Comparison of ENCODE assay signal across 34 cellular contexts in the genomic region with DNA sequence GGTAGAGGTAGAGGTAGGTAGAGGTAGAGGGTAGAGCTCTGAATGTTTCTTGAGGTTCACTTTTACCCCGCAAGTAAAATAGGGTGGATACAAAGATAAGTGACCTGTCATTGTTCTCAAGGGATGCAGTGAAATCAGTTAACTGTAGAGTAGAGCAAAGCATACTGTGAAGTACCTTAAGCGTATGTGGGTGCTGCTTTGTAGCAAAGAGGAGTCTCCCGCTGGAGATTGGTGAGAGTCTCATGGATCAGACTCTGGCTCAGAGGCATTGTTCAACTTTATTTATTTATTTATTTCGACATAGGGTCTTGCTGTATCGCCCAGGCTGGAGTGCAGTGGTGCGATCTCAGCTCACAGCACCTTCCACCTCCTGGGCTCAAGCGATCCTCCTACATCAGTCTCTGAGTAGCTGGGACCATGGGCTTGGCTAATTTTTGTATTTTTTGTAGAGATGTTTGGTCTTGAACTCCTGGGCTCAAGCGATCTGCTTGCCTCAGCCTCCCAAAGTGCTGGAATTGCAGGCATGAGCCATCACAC.
"Had no signal": no experiment of that assay in that cellular context is flagged by ENCODE, and none has a peak within 500 bp of the region (broad histone marks: within the 10 kb centered on the region; RNA-seq: fewer than 3 reads in every experiment).

No MANE protein-coding gene starts in this region.

- H3K27ac ChIP-seq: body of pancreas, brain microvascular endothelial cell, breast epithelium, WERI-Rb-1 had no signal

- H3K4me3 ChIP-seq: body of pancreas, breast epithelium had no signal

- H3K9me3 Mint-ChIP-seq: activated B cell treated with CpG ODN at 0.5 μM for 24 hours; activated CD4-positive, alpha-beta memory T cell treated with anti-CD3 and anti-CD28 coated beads for 36 hours; activated CD4-positive, alpha-beta T cell treated with anti-CD3 and anti-CD28 coated beads, Interleukin-2, amount 10 ng/mL, durations not matched to agents 24 days and 14 days; activated CD8-positive, alpha-beta T cell treated with anti-CD3 and anti-CD28 coated beads for 36 hours; activated naive CD4-positive, alpha-beta T cell treated with anti-CD3 and anti-CD28 coated beads, Interleukin-2, amount 10 ng/mL, durations not matched to agents 7 days and 5 days; activated naive CD4-positive, alpha-beta T cell treated with anti-CD3 and anti-CD28 coated beads, Interleukin-2, amount 50 U/mL, for 24 hours; activated naive CD8-positive, alpha-beta T cell treated with anti-CD3 and anti-CD28 coated beads, Interleukin-2, amount 10 ng/mL, durations not matched to agents 7 days and 5 days; activated naive CD8-positive, alpha-beta T cell treated with anti-CD3 and anti-CD28 coated beads, Interleukin-2, amount 50 U/mL, for 24 hours; activated T-cell treated with anti-CD3 and anti-CD28 coated beads, Interleukin-2, amount 50 U/mL, for 24 hours; activated T-helper 1 cell treated with anti-CD3 and anti-CD28 coated beads, Interleukin-12 subunit alpha, Interleukin-12 subunit beta, Interleukin-2, Interleukin-4 antibody, amounts not matched to agents 30 ng/mL and 10 ng/mL and 1 ng/mL, durations not matched to agents 14 hours and 24 hours and 36 hours; activated T-helper 17 cell treated with anti-CD3 and anti-CD28 coated beads, Interleukin-2, amount 50 U/mL, for 72 hours; T-helper 1 cell treated with Interleukin-12 subunit alpha and Interleukin-12 subunit beta and Interleukin-4 antibody, amounts not matched to agents 30 μg/mL and 1 μg/mL, for 36 hours; T-helper 2 cell treated with Interferon-gamma antibody and Interleukin-4, amounts not matched to agents 5 μg/mL and 100 μg/mL, for 36 hours had no signal

- H3K27me3 ChIP-seq: body of pancreas, brain microvascular endothelial cell, breast epithelium had no signal

- ATAC-seq: activated CD8-positive, alpha-beta T cell treated with anti-CD3 and anti-CD28 coated beads for 36 hours; activated naive CD8-positive, alpha-beta T cell treated with anti-CD3 and anti-CD28 coated beads, Interleukin-2, amount 50 U/mL, for 24 hours; activated T-helper 17 cell treated with anti-CD3 and anti-CD28 coated beads, Interleukin-2, amount 50 U/mL, for 72 hours; body of pancreas had no signal

- H3K27ac Mint-ChIP-seq: activated B cell treated with CpG ODN at 0.5 μM for 24 hours; activated CD4-positive, alpha-beta memory T cell treated with anti-CD3 and anti-CD28 coated beads for 36 hours; activated CD4-positive, alpha-beta T cell treated with anti-CD3 and anti-CD28 coated beads, Interleukin-2, amount 10 ng/mL, durations not matched to agents 24 days and 14 days; activated CD8-positive, alpha-beta T cell treated with anti-CD3 and anti-CD28 coated beads for 36 hours; activated naive CD4-positive, alpha-beta T cell treated with anti-CD3 and anti-CD28 coated beads, Interleukin-2, amount 10 ng/mL, durations not matched to agents 7 days and 5 days; activated naive CD4-positive, alpha-beta T cell treated with anti-CD3 and anti-CD28 coated beads, Interleukin-2, amount 50 U/mL, for 24 hours; activated naive CD8-positive, alpha-beta T cell treated with anti-CD3 and anti-CD28 coated beads, Interleukin-2, amount 10 ng/mL, durations not matched to agents 7 days and 5 days; activated naive CD8-positive, alpha-beta T cell treated with anti-CD3 and anti-CD28 coated beads, Interleukin-2, amount 50 U/mL, for 24 hours; activated T-cell treated with anti-CD3 and anti-CD28 coated beads, Interleukin-2, amount 50 U/mL, for 24 hours; activated T-helper 1 cell treated with anti-CD3 and anti-CD28 coated beads, Interleukin-12 subunit alpha, Interleukin-12 subunit beta, Interleukin-2, Interleukin-4 antibody, amounts not matched to agents 30 ng/mL and 10 ng/mL and 1 ng/mL, durations not matched to agents 14 hours and 24 hours and 36 hours; activated T-helper 17 cell treated with anti-CD3 and anti-CD28 coated beads, Interleukin-2, amount 50 U/mL, for 72 hours; T-helper 1 cell treated with Interleukin-12 subunit alpha and Interleukin-12 subunit beta and Interleukin-4 antibody, amounts not matched to agents 30 μg/mL and 1 μg/mL, for 36 hours; T-helper 2 cell treated with Interferon-gamma antibody and Interleukin-4, amounts not matched to agents 5 μg/mL and 100 μg/mL, for 36 hours had no signal

- H3K4me3 Mint-ChIP-seq: activated B cell treated with CpG ODN at 0.5 μM for 24 hours; activated CD4-positive, alpha-beta memory T cell treated with anti-CD3 and anti-CD28 coated beads for 36 hours; activated CD4-positive, alpha-beta T cell treated with anti-CD3 and anti-CD28 coated beads, Interleukin-2, amount 10 ng/mL, durations not matched to agents 24 days and 14 days; activated CD8-positive, alpha-beta T cell treated with anti-CD3 and anti-CD28 coated beads for 36 hours; activated naive CD4-positive, alpha-beta T cell treated with anti-CD3 and anti-CD28 coated beads, Interleukin-2, amount 10 ng/mL, durations not matched to agents 7 days and 5 days; activated naive CD4-positive, alpha-beta T cell treated with anti-CD3 and anti-CD28 coated beads, Interleukin-2, amount 50 U/mL, for 24 hours; activated naive CD8-positive, alpha-beta T cell; activated naive CD8-positive, alpha-beta T cell treated with anti-CD3 and anti-CD28 coated beads, Interleukin-2, amount 10 ng/mL, durations not matched to agents 7 days and 5 days; activated naive CD8-positive, alpha-beta T cell treated with anti-CD3 and anti-CD28 coated beads, Interleukin-2, amount 50 U/mL, for 24 hours; activated T-cell treated with anti-CD3 and anti-CD28 coated beads, Interleukin-2, amount 50 U/mL, for 24 hours; activated T-helper 1 cell treated with anti-CD3 and anti-CD28 coated beads, Interleukin-12 subunit alpha, Interleukin-12 subunit beta, Interleukin-2, Interleukin-4 antibody, amounts not matched to agents 30 ng/mL and 10 ng/mL and 1 ng/mL, durations not matched to agents 14 hours and 24 hours and 36 hours; activated T-helper 17 cell treated with anti-CD3 and anti-CD28 coated beads, Interleukin-2, amount 50 U/mL, for 72 hours; T-helper 1 cell treated with Interleukin-12 subunit alpha and Interleukin-12 subunit beta and Interleukin-4 antibody, amounts not matched to agents 30 μg/mL and 1 μg/mL, for 36 hours; T-helper 2 cell treated with Interferon-gamma antibody and Interleukin-4, amounts not matched to agents 5 μg/mL and 100 μg/mL, for 36 hours had no signal

- H3K27me3 Mint-ChIP-seq: activated B cell treated with CpG ODN at 0.5 μM for 24 hours; activated CD4-positive, alpha-beta memory T cell treated with anti-CD3 and anti-CD28 coated beads for 36 hours; activated CD4-positive, alpha-beta T cell treated with anti-CD3 and anti-CD28 coated beads, Interleukin-2, amount 10 ng/mL, durations not matched to agents 24 days and 14 days; activated CD8-positive, alpha-beta T cell treated with anti-CD3 and anti-CD28 coated beads for 36 hours; activated naive CD4-positive, alpha-beta T cell treated with anti-CD3 and anti-CD28 coated beads, Interleukin-2, amount 10 ng/mL, durations not matched to agents 7 days and 5 days; activated naive CD4-positive, alpha-beta T cell treated with anti-CD3 and anti-CD28 coated beads, Interleukin-2, amount 50 U/mL, for 24 hours; activated naive CD8-positive, alpha-beta T cell; activated naive CD8-positive, alpha-beta T cell treated with anti-CD3 and anti-CD28 coated beads, Interleukin-2, amount 10 ng/mL, durations not matched to agents 7 days and 5 days; activated naive CD8-positive, alpha-beta T cell treated with anti-CD3 and anti-CD28 coated beads, Interleukin-2, amount 50 U/mL, for 24 hours; activated T-cell treated with anti-CD3 and anti-CD28 coated beads, Interleukin-2, amount 50 U/mL, for 24 hours; activated T-helper 17 cell treated with anti-CD3 and anti-CD28 coated beads, Interleukin-2, amount 50 U/mL, for 72 hours had no signal

- H3K9me3 ChIP-seq: body of pancreas, breast epithelium had no signal

- H3K4me1 ChIP-seq: body of pancreas, breast epithelium had no signal

- H3K4me1 Mint-ChIP-seq: activated naive CD4-positive, alpha-beta T cell treated with anti-CD3 and anti-CD28 coated beads, Interleukin-2, amount 10 ng/mL, durations not matched to agents 7 days and 5 days; activated T-helper 17 cell treated with anti-CD3 and anti-CD28 coated beads, Interleukin-2, amount 50 U/mL, for 72 hours had no signal

- DNase-seq: activated B cell treated with CpG ODN at 0.5 μM for 24 hours; activated CD4-positive, alpha-beta memory T cell treated with anti-CD3 and anti-CD28 coated beads for 36 hours; activated CD4-positive, alpha-beta T cell treated with anti-CD3 and anti-CD28 coated beads for 4 hours; activated CD4-positive, alpha-beta T cell treated with anti-CD3 and anti-CD28 coated beads, Interleukin-2, amount 10 ng/mL, durations not matched to agents 24 days and 14 days; activated CD4-positive, alpha-beta T cell treated with anti-CD3 and anti-CD28 coated beads, Interleukin-2, amount 50 U/mL, for 1 hour; activated CD4-positive, alpha-beta T cell treated with anti-CD3 and anti-CD28 coated beads, Interleukin-2, amount 50 U/mL, for 4 hours; activated CD4-positive, CD25-positive, alpha-beta regulatory T cell treated with anti-CD3 and anti-CD28 coated beads, Interleukin-2, amount 50 U/mL, for 72 hours; activated CD8-positive, alpha-beta memory T cell treated with anti-CD3 and anti-CD28 coated beads, Interleukin-2, amount 50 U/mL, for 4 hours; activated CD8-positive, alpha-beta T cell treated with anti-CD3 and anti-CD28 coated beads for 36 hours; activated effector memory CD4-positive, alpha-beta T cell treated with anti-CD3 and anti-CD28 coated beads, Interleukin-2, amount 50 U/mL, for 16 hours; activated naive CD4-positive, alpha-beta T cell treated with anti-CD3 and anti-CD28 coated beads, Interleukin-2, amount 10 ng/mL, durations not matched to agents 7 days and 5 days; activated naive CD4-positive, alpha-beta T cell treated with Interleukin-2 at 50 U/mL for 16 hours; activated naive CD8-positive, alpha-beta T cell treated with anti-CD3 and anti-CD28 coated beads, Interleukin-2, amount 10 ng/mL, durations not matched to agents 7 days and 5 days; activated naive CD8-positive, alpha-beta T cell treated with anti-CD3 and anti-CD28 coated beads, Interleukin-2, amount 50 U/mL, for 24 hours; activated T-cell treated with anti-CD3 and anti-CD28 coated beads for 4 hours; activated T-cell treated with anti-CD3 and anti-CD28 coated beads, Interleukin-2, amount 50 U/mL, for 24 hours; activated T-cell treated with anti-CD3 and anti-CD28 coated beads, Interleukin-2, amount 50 U/mL, for 48 hours; aorta; body of pancreas; brain microvascular endothelial cell; central memory CD4-positive, alpha-beta T cell; cerebellar nuclear complex; T-helper 1 cell; T-helper 2 cell; T-helper 9 cell; WERI-Rb-1 had no signal

- FAIRE-seq: astrocyte had no signal
